Comparison of ENCODE assay signal across 27 cellular contexts in genomic region chr1:94641990-94642389, GRCh38.
DNase-seq lines count a peak whose midpoint lies in the region; ATAC-seq, FAIRE-seq and TF ChIP-seq lines count a peak whose summit lies in the region.
"Had no signal": no experiment of that assay in that cellular context is flagged by ENCODE, and none has a peak within 500 bp of the region (broad histone marks: within the 10 kb centered on the region; RNA-seq: fewer than 3 reads in every experiment).

No MANE protein-coding gene starts in this region.

- H3K18ac ChIP-seq in IMR-90 (ENCODE audit: low read depth, low read length) (peak overlapping the region; percentile 85), H1 (ENCODE audit: extremely low read depth, low read length) (no peak overlapping the region), trophoblast cell (ENCODE audit: low read length) (no peak overlapping the region)

- dilution Hi-C loops in IMR-90 (cut with HindIII; ENCODE audit: low sequenced_read_pairs, unreplicated experiment) = no loop called here

- H2BK5ac ChIP-seq in IMR-90 (ENCODE audit: low read depth, low read length, poor library complexity, severe bottlenecking) (peak overlapping the region; percentile 55), H1 (ENCODE audit: low read depth, low read length) (0 out of 2 replicates have a peak overlapping the region, but pooled peaks have one; percentile 5), trophoblast cell (ENCODE audit: low read depth, low read length, poor library complexity) (no peak overlapping the region)

- DNase-seq in IMR-90 (no peak), H1 (ENCODE audit: low read depth in 1 of 2, low spot score in 2 of 2) (no peak), kidney tubule cell (ENCODE audit: low spot score) (peak; percentile 89), trophoblast cell (peak; percentile 72 to 79), MG63 (no peak), uterus (no peak), HCEC 1CT (no peak)
- DNase-seq: BE2C; CD4-positive, CD25-positive, alpha-beta regulatory T cell; DMS 273 treated with DMSO at 0.1 percent for 48 hours; DMS79 treated with DMSO at 0.1 percent for 48 hours; HFFc6; MV-4-11; NCI-H1105 treated with DMSO at 0.1 percent for 48 hours; NCI-H1694; NCI-H2081; NCI-H2171; NCI-H345; NCI-H524; NCI-H774; NK-92 treated with Interleukin-12 subunit alpha and Interleukin-12 subunit beta, amount 100 ng/mL, for 24 hours; Peyer's patch had no signal

- H3K36me3 ChIP-seq in IMR-90 (ENCODE audit: control insufficient read depth, insufficient read depth, low read length) = no peaks in the 10 kb centered on the region
- H3K36me3 ChIP-seq in H1 (ENCODE audit: control insufficient read depth in 2 of 4, insufficient read depth in 4 of 4, low read length in 3 of 4) = no peaks in the 10 kb centered on the region
- no peaks in the 10 kb centered on the region for H3K36me3 ChIP-seq in trophoblast cell (ENCODE audit: control insufficient read depth in 1 of 2, insufficient read depth in 2 of 2, low read length in 2 of 2)
- no peaks in the 10 kb centered on the region for H3K36me3 ChIP-seq in MG63
- no peaks in the 10 kb centered on the region for H3K36me3 ChIP-seq in uterus
- H3K36me3 ChIP-seq: BE2C, Peyer's patch had no signal

- peak overlapping the region in 1 of 2 experiments; percentile 32; a peak in 2 of 4 replicates for H4K8ac ChIP-seq in IMR-90 (ENCODE audit: low read depth in 2 of 2, low read length in 2 of 2)
- H4K8ac ChIP-seq in H1 (ENCODE audit: extremely low read depth, insufficient read depth, low read length) = no peak overlapping the region
- no peak overlapping the region for H4K8ac ChIP-seq in trophoblast cell (ENCODE audit: low read depth, low read length)

- H3K9me3 ChIP-seq in IMR-90 (ENCODE audit: control insufficient read depth, insufficient read depth, low read length) (no peaks in the 10 kb centered on the region), H1 (ENCODE audit: insufficient read depth in 2 of 2, low read depth in 1 of 2, low read length in 1 of 2) (no peaks in the 10 kb centered on the region), trophoblast cell (ENCODE audit: insufficient read depth, low read depth, low read length) (no peaks in the 10 kb centered on the region), MG63 (no peaks in the 10 kb centered on the region), uterus (no peaks in the 10 kb centered on the region)
- H3K9me3 ChIP-seq: A549, BE2C, Peyer's patch had no signal

- peaks cover 14% of the 10 kb centered on the region for H3K4me1 ChIP-seq in IMR-90 (ENCODE audit: control insufficient read depth, insufficient read depth, low read length)
- H3K4me1 ChIP-seq in H1 (replicated peaks in 1 of 4; ENCODE audit: control insufficient read depth in 3 of 4, insufficient read depth in 4 of 4, low read length in 3 of 4) = peaks cover 0 to 2% (median 0%) of the 10 kb centered on the region in 4 experiments; a peak in 1 of 7 replicates
- H3K4me1 ChIP-seq in trophoblast cell (ENCODE audit: control insufficient read depth in 1 of 2, insufficient read depth in 2 of 2, low read length in 2 of 2) = peaks cover 7 to 9% of the 10 kb centered on the region in 2 experiments
- no peaks in the 10 kb centered on the region for H3K4me1 ChIP-seq in uterus
- H3K4me1 ChIP-seq: BE2C had no signal

- TF ChIP-seq POLR2A in IMR-90 (IDR thresholded peaks at IDR 0.05; ENCODE audit: low read depth, low read length) (no peak), H1 (IDR thresholded peaks at IDR 0.05; ENCODE audit: control extremely low read depth in 1 of 2, low read depth in 2 of 2, low read length in 2 of 2) (no peak), uterus (IDR thresholded peaks at IDR 0.05) (no peak)

- H2BK15ac ChIP-seq in IMR-90 (ENCODE audit: low read depth, low read length) (peak overlapping the region; percentile 93; the same call in 2 of the 3 replicates), H1 (ENCODE audit: low read length) (no peak overlapping the region)

- H2AK5ac ChIP-seq in IMR-90 (ENCODE audit: low read depth, low read length) (peak overlapping the region; percentile 97), H1 (ENCODE audit: low read depth, low read length) (0 out of 2 replicates have a peak overlapping the region, but pooled peaks have one; percentile 55), trophoblast cell (ENCODE audit: low read length) (no peak overlapping the region)

- H4K91ac ChIP-seq in IMR-90 (ENCODE audit: insufficient read depth, low read depth, low read length) (peak overlapping the region; percentile 79), H1 (replicated peaks; ENCODE audit: insufficient read length, low read length) (no peak overlapping the region), trophoblast cell (ENCODE audit: low read depth, low read length) (no peak overlapping the region)

- peak overlapping the region; percentile 49; the same call in 1 of the 2 replicates for H4K5ac ChIP-seq in IMR-90 (ENCODE audit: low read depth, low read length)
- H4K5ac ChIP-seq in H1 (ENCODE audit: insufficient read length, low read depth, low read length) = no peak overlapping the region

- H3K79me2 ChIP-seq in H1 (ENCODE audit: control insufficient read depth in 1 of 2, insufficient read depth in 2 of 2, low read length in 2 of 2) (no peaks in the 10 kb centered on the region), trophoblast cell (ENCODE audit: control insufficient read depth, insufficient read depth, low read length, poor library complexity) (no peaks in the 10 kb centered on the region)

- H3K27me3 ChIP-seq in IMR-90 (ENCODE audit: control insufficient read depth, insufficient read depth, low read length) (no peaks in the 10 kb centered on the region), H1 (replicated peaks in 1 of 4; ENCODE audit: control insufficient read depth in 3 of 4, extremely low read depth in 1 of 4, insufficient read depth in 3 of 4, low read length in 3 of 4) (no peaks in the 10 kb centered on the region), trophoblast cell (ENCODE audit: insufficient read depth, low read length) (no peaks in the 10 kb centered on the region), MG63 (no peaks in the 10 kb centered on the region), uterus (no peaks in the 10 kb centered on the region)
- H3K27me3 ChIP-seq: BE2C, Peyer's patch had no signal

- H3K27ac ChIP-seq in IMR-90 (ENCODE audit: insufficient read depth, low read length) (no peak overlapping the region; the same call in 1 of the 2 replicates), H1 (ENCODE audit: low read depth, low read length) (no peak overlapping the region), trophoblast cell (ENCODE audit: low read depth, low read length) (no peak overlapping the region), uterus (no peak overlapping the region)
- H3K27ac ChIP-seq: A549, Peyer's patch had no signal

- H2BK20ac ChIP-seq in IMR-90 (ENCODE audit: low read depth, low read length) (peak overlapping the region; percentile 87), H1 (ENCODE audit: low read length) (no peak overlapping the region)

- H3K56ac ChIP-seq in IMR-90 (ENCODE audit: extremely low read depth, insufficient read depth, low read length) = no peak overlapping the region
- H3K56ac ChIP-seq in H1 (replicated peaks; ENCODE audit: insufficient read length, low read depth, low read length) = no peak overlapping the region

- TF ChIP-seq RAD21 in IMR-90 (IDR thresholded peaks at IDR 0.05; ENCODE audit: low read length) = no peak
- TF ChIP-seq RAD21 in H1 (IDR thresholded peaks at IDR 0.05 in 1 of 2, conservative IDR thresholded peaks at IDR 0.05 in 1 of 2; ENCODE audit: low read depth in 2 of 2, low read length in 2 of 2) = no peak

- H3K4me3 ChIP-seq in IMR-90 (ENCODE audit: insufficient read depth, low read depth, low read length) = no peak overlapping the region
- H3K4me3 ChIP-seq in H1 (ENCODE audit: extremely low read depth in 1 of 4, insufficient read depth in 2 of 4, low read depth in 3 of 4, low read length in 4 of 4) = no peak overlapping the region
- no peak overlapping the region for H3K4me3 ChIP-seq in trophoblast cell (ENCODE audit: low read depth, low read length)
- no peak overlapping the region for H3K4me3 ChIP-seq in MG63
- no peak overlapping the region for H3K4me3 ChIP-seq in uterus
- H3K4me3 ChIP-seq: A549, GM12878, Peyer's patch had no signal

- H3K14ac ChIP-seq in IMR-90 (replicated peaks; ENCODE audit: low read depth, low read length) = peak overlapping the region; percentile 67
- H3K14ac ChIP-seq in H1 (ENCODE audit: insufficient read length) = no peak overlapping the region
- no peak overlapping the region for H3K14ac ChIP-seq in trophoblast cell (ENCODE audit: low read length)

- peak overlapping the region; percentile 73 for H2AK9ac ChIP-seq in IMR-90 (replicated peaks; ENCODE audit: low read depth, low read length, poor library complexity)

- H3K23ac ChIP-seq in IMR-90 (ENCODE audit: low read depth, low read length) = no peak overlapping the region
- no peak overlapping the region for H3K23ac ChIP-seq in H1 (ENCODE audit: insufficient read length)
- no peak overlapping the region for H3K23ac ChIP-seq in trophoblast cell (ENCODE audit: low read length)

- ATAC-seq in IMR-90 (ENCODE audit: low read depth) (no peak), HG03095 (IDR thresholded peaks at IDR 0.05; ENCODE audit: unreplicated experiment) (no peak)
- ATAC-seq: A549, GM12878, Right ventricle myocardium inferior had no signal

- H4K12ac ChIP-seq in trophoblast cell (ENCODE audit: low read depth, low read length) = no peak overlapping the region

- no peak overlapping the region for H2AFZ ChIP-seq in IMR-90 (replicated peaks; ENCODE audit: low read length, poor library complexity)
- H2AFZ ChIP-seq in H1 (ENCODE audit: low read length) = no peak overlapping the region
- H2AFZ ChIP-seq in trophoblast cell (ENCODE audit: insufficient read depth, low read length, poor library complexity) = no peak overlapping the region

- H3K9ac ChIP-seq in IMR-90 (ENCODE audit: low read depth, low read length) (no peak overlapping the region), H1 (replicated peaks in 1 of 4; ENCODE audit: extremely low read depth in 1 of 4, low read depth in 3 of 4, low read length in 3 of 4) (no peak overlapping the region), trophoblast cell (ENCODE audit: low read length) (no peak overlapping the region)

- H3K9me1 ChIP-seq in IMR-90 (ENCODE audit: insufficient read depth, low read length) = peaks cover 17% of the 10 kb centered on the region

- H3K4ac ChIP-seq in IMR-90 (ENCODE audit: low read depth, low read length) (peak overlapping the region; percentile 82), H1 (replicated peaks; ENCODE audit: insufficient read length, low read depth, low read length) (no peak overlapping the region), trophoblast cell (ENCODE audit: low read depth, low read length) (no peak overlapping the region)

- H3K23me2 ChIP-seq in H1 (ENCODE audit: low read depth, low read length) = no peaks in the 10 kb centered on the region

- no peak for FAIRE-seq in H1 (lab: Jason Lieb, UNC)
- FAIRE-seq: A549, GM12878, H54 had no signal

- intact Hi-C loops in IMR-90 (cut with micrococcal nuclease) = no loop called here
- intact Hi-C loops in uterus (cut with DNase I; ENCODE audit: low total_unique reads) = no loop called here

- WGBS in IMR-90 (ENCODE audit: extremely low coverage in 2 of 2, insufficient read length in 1 of 2), 2 experiments = 82% methylated on average over 5 of the region's 6 CpGs; no CpG with 5 or more reads in 1 of the 2 experiments
- WGBS in H1 (ENCODE audit: extremely low coverage in 1 of 2, insufficient coverage in 1 of 2, insufficient read length in 1 of 2, insufficient replicate concordance in 2 of 2, low coverage in 1 of 2, low lambda C conversion rate in 2 of 2, missing lambda C conversion rate in 1 of 2), 2 experiments = 94% methylated on average over 6 of the region's 6 CpGs; no CpG with 5 or more reads in 1 of the 2 experiments
- no CpG with 5 or more reads among the region's 6 CpGs for WGBS in trophoblast cell (ENCODE audit: extremely low coverage, insufficient coverage, insufficient read length)

- TF ChIP-seq EP300 in H1 (IDR thresholded peaks at IDR 0.05; ENCODE audit: borderline replicate concordance in 1 of 2, low read depth in 2 of 2, low read length in 2 of 2) = no peak

- H3K79me1 ChIP-seq in IMR-90 (ENCODE audit: low read depth in 1 of 2, low read length in 2 of 2) (peaks cover 0 to 16% of the 10 kb centered on the region in 2 experiments; a peak in 1 of 4 replicates), H1 (ENCODE audit: low read depth, low read length) (no peaks in the 10 kb centered on the region), trophoblast cell (ENCODE audit: low read length) (peaks cover 4% of the 10 kb centered on the region)

- H3K4me2 ChIP-seq in IMR-90 (ENCODE audit: low read depth, low read length) (no peak overlapping the region), H1 (ENCODE audit: insufficient read depth in 1 of 2, low read depth in 2 of 2, low read length in 2 of 2) (no peak overlapping the region), trophoblast cell (ENCODE audit: low read length) (no peak overlapping the region)
- H3K4me2 ChIP-seq: A549 had no signal

- H4K20me1 ChIP-seq in IMR-90 (ENCODE audit: insufficient read depth, low read length) = no peaks in the 10 kb centered on the region
- no peaks in the 10 kb centered on the region for H4K20me1 ChIP-seq in H1 (replicated peaks in 1 of 2; ENCODE audit: control insufficient read depth in 1 of 2, insufficient read depth in 2 of 2, low read length in 2 of 2)

- TF ChIP-seq CTCF in IMR-90 (conservative IDR thresholded peaks at IDR 0.05; ENCODE audit: low read depth, low read length) (no peak), H1 (IDR thresholded peaks at IDR 0.05; ENCODE audit: control extremely low read depth in 1 of 3, insufficient read depth in 1 of 3, low read depth in 1 of 3, low read length in 3 of 3) (no peak), uterus (IDR thresholded peaks at IDR 0.05) (no peak)

- H2BK12ac ChIP-seq in H1 (ENCODE audit: low read depth, low read length) (no peak overlapping the region; the same call in 1 of the 2 replicates), trophoblast cell (ENCODE audit: low read length) (no peak overlapping the region)

- peak overlapping the region; percentile 92 for H2BK120ac ChIP-seq in IMR-90 (ENCODE audit: low read depth, low read length)
- no peak overlapping the region for H2BK120ac ChIP-seq in H1 (replicated peaks; ENCODE audit: low read depth, low read length)
- H2BK120ac ChIP-seq in trophoblast cell (ENCODE audit: insufficient read depth, low read length, poor library complexity) = no peak overlapping the region

- no TSS peak for BruUV-seq in IMR-90 (replicated peaks; lab: Mats Ljungman, UMichigan)

- in situ Hi-C loops in IMR-90 (cut with MboI; ENCODE audit: low sequenced_read_pairs) = no loop called here

- CTCF ChIA-PET in IMR-90 (lab: Yijun Ruan, JAX) = no interaction called here
- CTCF ChIA-PET in H1 (lab: Charles Lee; ENCODE audit: partially characterized antibody) = interaction anchor here (0.9 to 1.7 kb wide), 5 partner anchors 12 to 164 kb away, joined by 3 to 4 read pairs (median 3); no protein-coding TSS in a partner anchor

- POLR2A ChIA-PET in IMR-90 (lab: Charles Lee; ENCODE audit: unreplicated experiment) (no interaction called here), H1 (lab: Charles Lee; ENCODE audit: partially characterized antibody) (no interaction called here)

Comparison
In these comparisons a context has a peak if more than half of its experiments do, and no peak if none do; other contexts are left out.
1. DNase-seq: peak in kidney tubule cell (single experiment) and trophoblast cell (2 of 2); none in IMR-90 (single experiment), H1 (0 of 2), MG63 (single experiment), uterus (0 of 2) and HCEC 1CT (single experiment).